In the genomic region with DNA sequence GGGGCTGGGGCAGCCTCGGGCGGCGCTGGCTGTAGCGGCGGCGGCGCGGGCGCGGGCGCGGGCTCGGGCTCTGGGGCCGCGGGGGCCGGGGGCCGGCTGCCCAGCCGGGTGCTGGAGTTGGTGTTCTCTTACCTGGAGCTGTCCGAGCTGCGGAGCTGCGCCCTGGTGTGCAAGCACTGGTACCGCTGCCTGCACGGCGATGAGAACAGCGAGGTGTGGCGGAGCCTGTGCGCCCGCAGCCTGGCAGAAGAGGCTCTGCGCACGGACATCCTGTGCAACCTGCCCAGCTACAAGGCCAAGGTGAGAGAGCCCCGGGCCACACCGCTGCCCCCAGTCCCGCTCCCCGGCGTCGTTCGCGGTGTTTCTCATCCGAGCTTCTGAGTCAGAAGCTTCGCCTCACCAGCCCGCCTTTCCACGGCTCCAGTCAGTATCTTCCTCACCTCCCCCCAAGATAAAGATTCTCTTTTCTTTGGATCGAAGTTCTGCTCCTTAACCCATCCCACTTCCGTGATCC, we compare ENCODE assay signal across 8 cellular contexts. TPM values are rescaled to one million over a fixed set of nuclear protein-coding genes. Genes with fewer than 3 reads are reported as not detected.
A peak's percentile ranks its signal among the peaks of the same experiment; 100 is the strongest.
DNase-seq lines count a peak whose midpoint lies in the region; ATAC-seq and TF ChIP-seq lines count a peak whose summit lies in the region.

No MANE protein-coding gene starts in this region.

- H3K27ac ChIP-seq in gastroesophageal sphincter: peak overlapping the region; percentile 37 to 94 (median 91)
- H3K27ac ChIP-seq in osteoblast (ENCODE audit: low read depth, low read length): peak overlapping the region; percentile 18
- peak overlapping the region; percentile 83 to 94 (median 90) for H3K27ac ChIP-seq in upper lobe of left lung

- H3K36me3 ChIP-seq in gastroesophageal sphincter: peaks cover 0 to 13% of the 10 kb centered on the region in 2 donors
- H3K36me3 ChIP-seq in osteoblast (ENCODE audit: insufficient read depth, low read length): no peaks in the 10 kb centered on the region
- H3K36me3 ChIP-seq in upper lobe of left lung: peaks cover 0 to 9% (median 0%) of the 10 kb centered on the region in 4 donors

- H3K4me1 Mint-ChIP-seq in activated T-helper 17 cell treated with anti-CD3 and anti-CD28 coated beads, Interleukin-2, amount 50 U/mL, for 72 hours: peaks cover 23% of the 10 kb centered on the region

- H3K9me3 ChIP-seq in gastroesophageal sphincter (no peaks in the 10 kb centered on the region), osteoblast (ENCODE audit: low read depth, low read length) (no peaks in the 10 kb centered on the region), upper lobe of left lung (no peaks in the 10 kb centered on the region)

- H3K27me3 ChIP-seq in gastroesophageal sphincter: no peaks in the 10 kb centered on the region
- H3K27me3 ChIP-seq in osteoblast (ENCODE audit: insufficient read depth, low read length): no peaks in the 10 kb centered on the region
- H3K27me3 ChIP-seq in upper lobe of left lung: no peaks in the 10 kb centered on the region

- H2AFZ ChIP-seq in osteoblast (ENCODE audit: low read length): peak overlapping the region; percentile 79

- no peaks in the 10 kb centered on the region for H3K27me3 Mint-ChIP-seq in activated T-helper 17 cell treated with anti-CD3 and anti-CD28 coated beads, Interleukin-2, amount 50 U/mL, for 72 hours

- no peaks in the 10 kb centered on the region for H3K9me3 Mint-ChIP-seq in activated T-helper 17 cell treated with anti-CD3 and anti-CD28 coated beads, Interleukin-2, amount 50 U/mL, for 72 hours

- peaks cover 37% of the 10 kb centered on the region for H3K36me3 Mint-ChIP-seq in activated T-helper 17 cell treated with anti-CD3 and anti-CD28 coated beads, Interleukin-2, amount 50 U/mL, for 72 hours (ENCODE audit: low read depth)

- peak overlapping the region; percentile 93 for H3K4me3 Mint-ChIP-seq in activated T-helper 17 cell treated with anti-CD3 and anti-CD28 coated beads, Interleukin-2, amount 50 U/mL, for 72 hours

- peak overlapping the region; percentile 85 for H3K27ac Mint-ChIP-seq in activated T-helper 17 cell treated with anti-CD3 and anti-CD28 coated beads, Interleukin-2, amount 50 U/mL, for 72 hours

- H3K4me1 ChIP-seq in gastroesophageal sphincter: peaks cover 0 to 59% (median 11%) of the 10 kb centered on the region in 3 donors
- H3K4me1 ChIP-seq in osteoblast (ENCODE audit: insufficient read depth, low read length): peaks cover 16% of the 10 kb centered on the region
- H3K4me1 ChIP-seq in upper lobe of left lung: peaks cover 20 to 34% (median 23%) of the 10 kb centered on the region in 4 donors

- H3K4me3 ChIP-seq in gastroesophageal sphincter (peak overlapping the region; percentile 65 to 93), osteoblast (ENCODE audit: insufficient read depth, low read length) (peak overlapping the region; percentile 99), upper lobe of left lung (peak overlapping the region; percentile 47 to 97 (median 86))

- H3K79me2 ChIP-seq in osteoblast (ENCODE audit: insufficient read depth, low read length): peaks cover 65% of the 10 kb centered on the region

- TF ChIP-seq CTCF in gastroesophageal sphincter (IDR thresholded peaks at IDR 0.05): peak in 1 of 4 experiments; percentile 2
- no peak for TF ChIP-seq CTCF in osteoblast (IDR thresholded peaks at IDR 0.05; ENCODE audit: extremely low read depth, low read depth, low read length)
- peak in 1 of 6 experiments; percentile 33 for TF ChIP-seq CTCF in upper lobe of left lung (IDR thresholded peaks at IDR 0.05)

- DNase-seq in NCI-H510A (lab: John Stamatoyannopoulos, UW) (peak; percentile 26), NCI-H510A treated with DMSO at 0.1 percent for 48 hours (lab: John Stamatoyannopoulos, UW) (no peak), NCI-H774 (lab: John Stamatoyannopoulos, UW) (peak; percentile 28), osteoblast (ENCODE audit: insufficient read length, low spot score, missing footprints) (peak; percentile 93), upper lobe of left lung (peak in 1 of 2 donors; percentile 42)

- TF ChIP-seq EP300 in gastroesophageal sphincter (IDR thresholded peaks at IDR 0.05): no peak
- TF ChIP-seq EP300 in upper lobe of left lung (IDR thresholded peaks at IDR 0.05): no peak

- peaks cover 4% of the 10 kb centered on the region for H4K20me1 ChIP-seq in osteoblast (ENCODE audit: insufficient read depth, low read length)

- WGBS in gastroesophageal sphincter (ENCODE audit: low coverage in 1 of 2), 2 donors: 1% methylated on average over 14 of the region's 44 CpGs; no CpG with 5 or more reads in 1 of the 2 donors
- WGBS in upper lobe of left lung, 2 donors: 0 to 1% methylated on average over 10 to 25 of the region's 44 CpGs

- TF ChIP-seq POLR2A in gastroesophageal sphincter (IDR thresholded peaks at IDR 0.05) (no peak), upper lobe of left lung (IDR thresholded peaks at IDR 0.05) (no peak)

- H3K4me2 ChIP-seq in osteoblast (ENCODE audit: insufficient read depth, low read length): peak overlapping the region; percentile 88

- ATAC-seq in HG02938 (IDR thresholded peaks at IDR 0.05; ENCODE audit: unreplicated experiment) (peak; percentile 44), gastroesophageal sphincter (no peak), upper lobe of left lung (ENCODE audit: low FRiP score in 2 of 2) (peak in 1 of 2 donors; percentile 65)
- ATAC-seq in activated T-helper 17 cell treated with anti-CD3 and anti-CD28 coated beads, Interleukin-2, amount 50 U/mL, for 72 hours (replicated peaks): peak; percentile 41

RNA-seq across cellular contexts. Expression of a gene that starts 0.6 kb away (rescaled TPM):
- 10 to 100 TPM; 13.0 to 22.0 TPM for total RNA-seq in activated T-helper 17 cell treated with anti-CD3 and anti-CD28 coated beads, Interleukin-2, amount 50 U/mL, for 72 hours
- 10 to 100 TPM in 3 of 4 donors, 1 to 10 TPM in 1; 9.8 to 16.6 (median 13.4) TPM for total RNA-seq in gastroesophageal sphincter
- total RNA-seq in osteoblast: 8.0 TPM in 2 replicates
- total RNA-seq in upper lobe of left lung: 1 to 10 TPM; 2.2 to 9.6 (median 6.4) TPM

RNA-seq across cellular contexts. Expression of a gene that starts 0.7 kb away (rescaled TPM):
- total RNA-seq in activated T-helper 17 cell treated with anti-CD3 and anti-CD28 coated beads, Interleukin-2, amount 50 U/mL, for 72 hours: 10 to 100 TPM; 11.3 to 18.5 TPM
- total RNA-seq in gastroesophageal sphincter (1 to 10 TPM; 3.3 to 8.1 (median 6.8) TPM), osteoblast (6.8 and 7.2 TPM in 2 replicates), upper lobe of left lung (10 to 100 TPM in 2 of 6 donors, 1 to 10 TPM in 3, under 1 TPM in 1; 1.00 to 31.4 (median 8.7) TPM)

RNA-seq across cellular contexts. Expression of a gene that starts 53.9 kb away (rescaled TPM):
- not detected for total RNA-seq in activated T-helper 17 cell treated with anti-CD3 and anti-CD28 coated beads, Interleukin-2, amount 50 U/mL, for 72 hours
- total RNA-seq in gastroesophageal sphincter (not detected), osteoblast (not detected in 2 replicates), upper lobe of left lung (not detected)

Comparison
In these comparisons a context has a peak if more than half of its experiments do, and no peak if none do; other contexts are left out.
1. H3K27ac ChIP-seq: peak in every context shown above with its lines; median percentile 91 in gastroesophageal sphincter; 90 in upper lobe of left lung; 18 in osteoblast.